Comparison of ENCODE assay signal across 8 cellular contexts in the genomic region with DNA sequence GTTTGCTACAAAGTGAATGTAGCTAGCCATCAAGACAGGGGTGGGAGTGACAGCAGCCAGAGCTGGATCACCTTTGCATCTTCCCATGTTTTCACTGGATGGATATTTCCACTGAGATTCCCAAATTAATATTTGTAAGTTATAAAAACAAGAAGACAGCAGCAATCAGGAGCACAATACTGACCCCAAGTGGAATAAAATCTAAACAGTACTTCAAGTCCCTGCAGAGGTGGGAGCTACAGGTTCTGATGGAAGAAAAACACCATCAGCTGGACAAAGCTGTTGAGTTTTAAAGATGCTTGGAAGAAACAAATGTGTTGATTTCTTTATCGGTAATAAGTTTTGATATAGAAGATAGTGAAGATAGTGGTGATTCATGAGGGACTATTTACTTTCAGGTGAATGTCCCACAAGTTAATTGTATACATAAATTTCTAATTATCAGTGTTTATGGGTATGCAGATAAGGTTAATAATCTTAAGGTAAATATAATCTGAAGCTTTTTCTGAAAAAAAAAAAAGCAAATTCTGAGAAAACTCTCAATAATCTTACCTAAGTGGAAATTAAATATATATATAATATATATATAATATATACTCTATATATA.
DNase-seq lines count a peak whose midpoint lies in the region; ATAC-seq and TF ChIP-seq lines count a peak whose summit lies in the region.

No MANE protein-coding gene starts in this region.

- H3K79me1 ChIP-seq in mesenchymal stem cell (replicated peaks; ENCODE audit: low read length, poor library complexity, severe bottlenecking), result no peaks in the 10 kb centered on the region

- no peak overlapping the region for H3K4me2 ChIP-seq in mesenchymal stem cell (ENCODE audit: low read length, poor library complexity, severe bottlenecking)

- H3K9me3 ChIP-seq in mesenchymal stem cell (ENCODE audit: control insufficient read depth, low read length), result no peaks in the 10 kb centered on the region
- H3K9me3 ChIP-seq in effector memory CD4-positive, alpha-beta T cell (ENCODE audit: control insufficient read depth, low read length), result no peaks in the 10 kb centered on the region

- H2AFZ ChIP-seq in mesenchymal stem cell (ENCODE audit: low read depth, low read length), result no peak overlapping the region

- TF ChIP-seq POLR2A in GM18505 (IDR thresholded peaks at IDR 0.05; ENCODE audit: borderline replicate concordance, extremely low read depth, insufficient read depth, insufficient read length), result no peak

- no peak overlapping the region for H3K4me3 Mint-ChIP-seq in activated CD4-positive, alpha-beta memory T cell treated with anti-CD3 and anti-CD28 coated beads, Interleukin-2, amount 10 ng/mL, durations not matched to agents 7 days and 5 days
- H3K4me3 Mint-ChIP-seq in stimulated activated memory B cell treated with anti-CD40 and anti-IgM and Interleukin-4, amounts not matched to agents 10 μg/mL and 1 μg/mL and 100 μg/mL, for 72 hours, result no peak overlapping the region

- H2BK5ac ChIP-seq in mesenchymal stem cell (ENCODE audit: low read depth, low read length, poor library complexity, severe bottlenecking), result no peak overlapping the region

- no peaks in the 10 kb centered on the region for H3K36me3 ChIP-seq in mesenchymal stem cell (ENCODE audit: control insufficient read depth in 1 of 2, insufficient read depth in 2 of 2, low read depth in 1 of 2, low read length in 2 of 2)
- no peaks in the 10 kb centered on the region for H3K36me3 ChIP-seq in effector memory CD4-positive, alpha-beta T cell (ENCODE audit: control insufficient read depth, insufficient read depth, low read length)

- no peak for ATAC-seq in GM18505 (IDR thresholded peaks at IDR 0.05; ENCODE audit: unreplicated experiment)
- ATAC-seq in stimulated activated memory B cell treated with anti-CD40 and anti-IgM and Interleukin-4, amounts not matched to agents 10 μg/mL and 1 μg/mL and 100 μg/mL, for 72 hours, result no peak

- CTCF ChIA-PET in activated CD4-positive, alpha-beta memory T cell treated with anti-CD3 and anti-CD28 coated beads, Interleukin-2, amount 10 ng/mL, durations not matched to agents 7 days and 5 days (lab: Charles Lee), result interaction anchor here (0.6 kb wide), 1 partner anchor 16 kb away, joined by 3 read pairs; no protein-coding TSS in a partner anchor

- DNase-seq in DMS114 treated with DMSO at 0.1 percent for 48 hours (lab: John Stamatoyannopoulos, UW; ENCODE audit: unreplicated experiment) (peak; percentile 44), NCI-H146 (lab: John Stamatoyannopoulos, UW) (peak; percentile 37), cerebellar cortex (ENCODE audit: low spot score) (peak; percentile 46), mesenchymal stem cell (peak; percentile 54)
- no peak for DNase-seq in activated CD4-positive, alpha-beta memory T cell treated with anti-CD3 and anti-CD28 coated beads, Interleukin-2, amount 10 ng/mL, durations not matched to agents 7 days and 5 days
- DNase-seq in effector memory CD4-positive, alpha-beta T cell, result no peak

- H3K9ac ChIP-seq in mesenchymal stem cell (ENCODE audit: low read length), result no peak overlapping the region

- no peak overlapping the region for H3K27ac Mint-ChIP-seq in activated CD4-positive, alpha-beta memory T cell treated with anti-CD3 and anti-CD28 coated beads, Interleukin-2, amount 10 ng/mL, durations not matched to agents 7 days and 5 days
- no peak overlapping the region for H3K27ac Mint-ChIP-seq in stimulated activated memory B cell treated with anti-CD40 and anti-IgM and Interleukin-4, amounts not matched to agents 10 μg/mL and 1 μg/mL and 100 μg/mL, for 72 hours

- no peaks in the 10 kb centered on the region for H3K4me1 ChIP-seq in mesenchymal stem cell (ENCODE audit: control insufficient read depth, insufficient read depth, low read depth, low read length)
- H3K4me1 ChIP-seq in effector memory CD4-positive, alpha-beta T cell (ENCODE audit: control insufficient read depth, insufficient read depth, low read length, poor library complexity, severe bottlenecking), result no peaks in the 10 kb centered on the region

- peaks cover 0 to 20% of the 10 kb centered on the region in 2 experiments for H3K27me3 ChIP-seq in mesenchymal stem cell (ENCODE audit: control insufficient read depth in 1 of 2, insufficient read depth in 1 of 2, low read length in 2 of 2)
- no peaks in the 10 kb centered on the region for H3K27me3 ChIP-seq in effector memory CD4-positive, alpha-beta T cell (replicated peaks; ENCODE audit: control insufficient read depth, insufficient read depth, low read length, poor library complexity, severe bottlenecking)

- H2BK12ac ChIP-seq in mesenchymal stem cell (ENCODE audit: low read length in 2 of 2), result no peak overlapping the region

- no peaks in the 10 kb centered on the region for H3K9me3 Mint-ChIP-seq in activated CD4-positive, alpha-beta memory T cell treated with anti-CD3 and anti-CD28 coated beads, Interleukin-2, amount 10 ng/mL, durations not matched to agents 7 days and 5 days
- no peaks in the 10 kb centered on the region for H3K9me3 Mint-ChIP-seq in stimulated activated memory B cell treated with anti-CD40 and anti-IgM and Interleukin-4, amounts not matched to agents 10 μg/mL and 1 μg/mL and 100 μg/mL, for 72 hours

- no peak overlapping the region for H2BK15ac ChIP-seq in mesenchymal stem cell (ENCODE audit: low read depth, poor library complexity, severe bottlenecking)

- no peak overlapping the region for H3K4me3 ChIP-seq in mesenchymal stem cell (ENCODE audit: insufficient read depth in 1 of 2, low read depth in 1 of 2, low read length in 2 of 2)
- H3K4me3 ChIP-seq in effector memory CD4-positive, alpha-beta T cell (ENCODE audit: insufficient read depth, low read depth, low read length, poor library complexity, severe bottlenecking), result no peak overlapping the region

- no peak overlapping the region for H2BK120ac ChIP-seq in mesenchymal stem cell (ENCODE audit: low read depth, low read length)

- no peak overlapping the region for H2AK5ac ChIP-seq in mesenchymal stem cell (ENCODE audit: low read length, severe bottlenecking)

- H3K4ac ChIP-seq in mesenchymal stem cell (ENCODE audit: low read depth in 1 of 2, low read length in 2 of 2), result peak overlapping the region in 1 of 2 experiments; percentile 15

- H3K4me1 Mint-ChIP-seq in activated CD4-positive, alpha-beta memory T cell treated with anti-CD3 and anti-CD28 coated beads, Interleukin-2, amount 10 ng/mL, durations not matched to agents 7 days and 5 days, result no peaks in the 10 kb centered on the region
- H3K4me1 Mint-ChIP-seq in stimulated activated memory B cell treated with anti-CD40 and anti-IgM and Interleukin-4, amounts not matched to agents 10 μg/mL and 1 μg/mL and 100 μg/mL, for 72 hours, result no peaks in the 10 kb centered on the region

- no CpG with 5 or more reads among the region's 1 CpG for WGBS in mesenchymal stem cell

- H3K23ac ChIP-seq in mesenchymal stem cell (ENCODE audit: low read length in 2 of 2), result no peak overlapping the region

- no peak overlapping the region for H4K91ac ChIP-seq in mesenchymal stem cell (ENCODE audit: low read length)

- H4K8ac ChIP-seq in mesenchymal stem cell (ENCODE audit: low read length), result no peak overlapping the region

- H3K27ac ChIP-seq in mesenchymal stem cell (ENCODE audit: low read length, poor library complexity, severe bottlenecking), result no peak overlapping the region
- no peak overlapping the region for H3K27ac ChIP-seq in effector memory CD4-positive, alpha-beta T cell (ENCODE audit: insufficient read depth, low read length, poor library complexity, severe bottlenecking)

- POLR2A ChIA-PET in activated CD4-positive, alpha-beta memory T cell treated with anti-CD3 and anti-CD28 coated beads, Interleukin-2, amount 10 ng/mL, durations not matched to agents 7 days and 5 days (lab: Charles Lee), result no interaction called here

- H3K27me3 Mint-ChIP-seq in activated CD4-positive, alpha-beta memory T cell treated with anti-CD3 and anti-CD28 coated beads, Interleukin-2, amount 10 ng/mL, durations not matched to agents 7 days and 5 days, result peaks cover 2% of the 10 kb centered on the region
- no peaks in the 10 kb centered on the region for H3K27me3 Mint-ChIP-seq in stimulated activated memory B cell treated with anti-CD40 and anti-IgM and Interleukin-4, amounts not matched to agents 10 μg/mL and 1 μg/mL and 100 μg/mL, for 72 hours

- no peak overlapping the region for H3K14ac ChIP-seq in mesenchymal stem cell (ENCODE audit: low read length in 2 of 2)

- H3K18ac ChIP-seq in mesenchymal stem cell (ENCODE audit: low read depth in 1 of 2, low read length in 2 of 2), result peak overlapping the region in 1 of 2 experiments; percentile 61

- H3K36me3 Mint-ChIP-seq in activated CD4-positive, alpha-beta memory T cell treated with anti-CD3 and anti-CD28 coated beads, Interleukin-2, amount 10 ng/mL, durations not matched to agents 7 days and 5 days (ENCODE audit: low read depth), result no peaks in the 10 kb centered on the region
- H3K36me3 Mint-ChIP-seq in stimulated activated memory B cell treated with anti-CD40 and anti-IgM and Interleukin-4, amounts not matched to agents 10 μg/mL and 1 μg/mL and 100 μg/mL, for 72 hours, result no peaks in the 10 kb centered on the region

Comparison
In these comparisons a context has a peak if more than half of its experiments do, and no peak if none do; other contexts are left out.
1. DNase-seq: peak in DMS114 treated with DMSO at 0.1 percent for 48 hours (single experiment), NCI-H146 (single experiment), cerebellar cortex (single experiment) and mesenchymal stem cell (single experiment); none in activated CD4-positive, alpha-beta memory T cell treated with anti-CD3 and anti-CD28 coated beads, Interleukin-2, amount 10 ng/mL, durations not matched to agents 7 days and 5 days (single experiment) and effector memory CD4-positive, alpha-beta T cell (0 of 3).